In genomic region chr14:65411656-65412188, GRCh38 we compare ENCODE assay signal across 1 cellular context.
TF ChIP-seq lines count a peak whose summit lies in the region.

No MANE protein-coding gene starts in this region.

TF ChIP-seq in HepG2, 621 proteins besides CTCF, POLR2A, EP300 and RAD21 (continued from another document and continues in another):
- TF ChIP-seq PAXIP1 (CRISPR knock-in tag; conservative IDR thresholded peaks at IDR 0.05) (0 out of 2 replicates have a peak, but pooled peaks have one; percentile 14), KAT8 (CRISPR knock-in tag; IDR thresholded peaks at IDR 0.05) (peak; percentile 59), FIP1L1 (IDR thresholded peaks at IDR 0.05; ENCODE audit: borderline replicate concordance, insufficient read depth, low read depth, low read length) (no peak), HNF1B (CRISPR knock-in tag; IDR thresholded peaks at IDR 0.05) (no peak; the same call in 1 of the 2 replicates), CENPBD1 (CRISPR knock-in tag; IDR thresholded peaks at IDR 0.05; ENCODE audit: borderline replicate concordance, low read depth) (no peak), ZBTB1 (CRISPR knock-in tag; IDR thresholded peaks at IDR 0.05; ENCODE audit: borderline replicate concordance) (no peak), TFDP2 (CRISPR knock-in tag; IDR thresholded peaks at IDR 0.05) (peak; percentile 55; the same call in 1 of the 2 replicates), GATAD2A (CRISPR knock-in tag; IDR thresholded peaks at IDR 0.05) (0 out of 2 replicates have a peak, but pooled peaks have one; percentile 16), TP53 (CRISPR knock-in tag; conservative IDR thresholded peaks at IDR 0.05) (no peak), USF2 (IDR thresholded peaks at IDR 0.05; ENCODE audit: low read depth, low read length) (no peak), USF2 (CRISPR knock-in tag; IDR thresholded peaks at IDR 0.05; ENCODE audit: borderline replicate concordance) (no peak), MTF2 (CRISPR knock-in tag; IDR thresholded peaks at IDR 0.05; ENCODE audit: borderline replicate concordance) (no peak), TRIM24 (CRISPR knock-in tag; IDR thresholded peaks at IDR 0.05) (no peak), TAF15 (IDR thresholded peaks at IDR 0.05; ENCODE audit: low read depth, low read length, poor library complexity, severe bottlenecking) (no peak), ZNF501 (CRISPR knock-in tag; IDR thresholded peaks at IDR 0.05) (peak; percentile 72; the same call in 1 of the 2 replicates), ZNF282 (IDR thresholded peaks at IDR 0.05; ENCODE audit: partially characterized antibody) (no peak), MED13 (CRISPR knock-in tag; IDR thresholded peaks at IDR 0.05) (no peak), RCOR2 (CRISPR knock-in tag; IDR thresholded peaks at IDR 0.05) (no peak), ELF3 (CRISPR knock-in tag; IDR thresholded peaks at IDR 0.05) (peak; percentile 62), ZNF12 (CRISPR knock-in tag; IDR thresholded peaks at IDR 0.05) (no peak), ZNF362 (CRISPR knock-in tag; IDR thresholded peaks at IDR 0.05; ENCODE audit: borderline replicate concordance) (no peak), KLF16 (CRISPR knock-in tag; IDR thresholded peaks at IDR 0.05) (no peak), MEIS2 (CRISPR knock-in tag; IDR thresholded peaks at IDR 0.05) (no peak), ZNF768 (CRISPR knock-in tag; IDR thresholded peaks at IDR 0.05) (no peak; the same call in 1 of the 2 replicates), ZNF30 (CRISPR knock-in tag; IDR thresholded peaks at IDR 0.05) (no peak), RORA (CRISPR knock-in tag; IDR thresholded peaks at IDR 0.05) (no peak), E2F5 (CRISPR knock-in tag; conservative IDR thresholded peaks at IDR 0.05) (no peak), ZBTB20 (CRISPR knock-in tag; IDR thresholded peaks at IDR 0.05; ENCODE audit: borderline replicate concordance, low read depth) (no peak), ZNF574 (CRISPR knock-in tag; IDR thresholded peaks at IDR 0.05) (no peak; the same call in 1 of the 2 replicates), ZNF790 (CRISPR knock-in tag; IDR thresholded peaks at IDR 0.05; ENCODE audit: borderline replicate concordance) (no peak; the same call in 1 of the 2 replicates), NR2F2 (IDR thresholded peaks at IDR 0.05; ENCODE audit: borderline replicate concordance, low read depth) (no peak), ZNF646 (CRISPR knock-in tag; IDR thresholded peaks at IDR 0.05) (0 out of 2 replicates have a peak, but pooled peaks have one; percentile 16), ZNF343 (CRISPR knock-in tag; IDR thresholded peaks at IDR 0.05) (no peak), ZNF75D (CRISPR knock-in tag; IDR thresholded peaks at IDR 0.05; ENCODE audit: borderline replicate concordance) (no peak), ZNF543 (CRISPR knock-in tag; IDR thresholded peaks at IDR 0.05) (no peak), ATF2 (CRISPR knock-in tag; IDR thresholded peaks at IDR 0.05) (no peak), ZBTB7B (CRISPR knock-in tag; IDR thresholded peaks at IDR 0.05) (peak; percentile 19; the same call in 1 of the 2 replicates), PHF21A (CRISPR knock-in tag; IDR thresholded peaks at IDR 0.05) (peak; percentile 99)
